24 cellular contexts compared by ENCODE assay signal in genomic region chr2:144541411-144541810, GRCh38. TPM values are rescaled to one million over a fixed set of nuclear protein-coding genes. Genes with fewer than 3 reads are reported as not detected.
DNase-seq lines count a peak whose midpoint lies in the region; ATAC-seq, FAIRE-seq and TF ChIP-seq lines count a peak whose summit lies in the region.
"Had no signal": no experiment of that assay in that cellular context is flagged by ENCODE, and none has a peak within 500 bp of the region (broad histone marks: within the 10 kb centered on the region; RNA-seq: fewer than 3 reads in every experiment).

No MANE protein-coding gene starts in this region.

- DNase-seq in IMR-90 (peak; percentile 50), epithelial cell of esophagus (ENCODE audit: low read depth) (peak; percentile 9), mesenchymal stem cell (peak; percentile 38), NCI-H1417 treated with DMSO at 0.1 percent for 48 hours (lab: John Stamatoyannopoulos, UW) (no peak), kidney (no peak)
- DNase-seq: CD4-positive, CD25-positive, alpha-beta regulatory T cell; DMS79; H9; MV-4-11; NCI-H1105 treated with DMSO at 0.1 percent for 48 hours; NCI-H1694; NCI-H2081; NCI-H2171; NCI-H345; NCI-H524; NCI-H82 had no signal

- ATAC-seq in IMR-90 (ENCODE audit: low read depth) = no peak
- no peak for ATAC-seq in HG02610 (IDR thresholded peaks at IDR 0.05; ENCODE audit: unreplicated experiment)
- no peak for ATAC-seq in GM18520 (IDR thresholded peaks at IDR 0.05; ENCODE audit: unreplicated experiment)
- ATAC-seq: Right ventricle myocardium inferior had no signal

- no peak overlapping the region for H4K8ac ChIP-seq in IMR-90 (ENCODE audit: low read depth in 2 of 2, low read length in 2 of 2)
- H4K8ac ChIP-seq in mesenchymal stem cell (ENCODE audit: low read length) = no peak overlapping the region

- no peak for TF ChIP-seq POLR2A in IMR-90 (IDR thresholded peaks at IDR 0.05; ENCODE audit: low read depth, low read length)

- H3K27ac ChIP-seq in BLaER1 (no peak overlapping the region), IMR-90 (ENCODE audit: insufficient read depth, low read length) (no peak overlapping the region), mesenchymal stem cell (ENCODE audit: low read length, poor library complexity, severe bottlenecking) (no peak overlapping the region), kidney (ENCODE audit: low read depth in 2 of 2, low read length in 2 of 2) (no peak overlapping the region)
- H3K27ac ChIP-seq: HL-60, SJSA1 had no signal

- intact Hi-C loops in IMR-90 (cut with micrococcal nuclease) = no loop called here
- intact Hi-C loops in kidney (cut with DNase I) = no loop called here

- POLR2A ChIA-PET in IMR-90 (lab: Charles Lee; ENCODE audit: unreplicated experiment) = interaction anchor here (0.6 kb wide), 1 partner anchor 644 kb away, joined by 3 read pairs; no protein-coding TSS in a partner anchor

- no peak overlapping the region for H2AFZ ChIP-seq in IMR-90 (replicated peaks; ENCODE audit: low read length, poor library complexity)
- no peak overlapping the region for H2AFZ ChIP-seq in mesenchymal stem cell (ENCODE audit: low read depth, low read length)

- H3K4me3 ChIP-seq in BLaER1 = no peak overlapping the region
- no peak overlapping the region for H3K4me3 ChIP-seq in IMR-90 (ENCODE audit: insufficient read depth, low read depth, low read length)
- H3K4me3 ChIP-seq in epithelial cell of esophagus (ENCODE audit: low read length) = no peak overlapping the region
- no peak overlapping the region for H3K4me3 ChIP-seq in mesenchymal stem cell (ENCODE audit: insufficient read depth in 1 of 2, low read depth in 1 of 2, low read length in 2 of 2)
- no peak overlapping the region for H3K4me3 ChIP-seq in kidney (ENCODE audit: low read length in 2 of 2)
- H3K4me3 ChIP-seq: SJSA1 had no signal

- H3K79me1 ChIP-seq in IMR-90 (ENCODE audit: low read depth in 1 of 2, low read length in 2 of 2) (no peaks in the 10 kb centered on the region), mesenchymal stem cell (replicated peaks; ENCODE audit: low read length, poor library complexity, severe bottlenecking) (no peaks in the 10 kb centered on the region)

- in situ Hi-C loops in IMR-90 (cut with MboI; ENCODE audit: low sequenced_read_pairs) = no loop called here

- CTCF ChIA-PET in IMR-90 (lab: Yijun Ruan, JAX) = interaction anchor here (1.1 kb wide), 1 partner anchor 12 kb away, joined by 3 read pairs; no protein-coding TSS in a partner anchor

- no peak overlapping the region for H3K23ac ChIP-seq in IMR-90 (ENCODE audit: low read depth, low read length)
- no peak overlapping the region for H3K23ac ChIP-seq in mesenchymal stem cell (ENCODE audit: low read length in 2 of 2)

- no peak for FAIRE-seq in kidney (lab: Jason Lieb, UNC)
- FAIRE-seq: A204.1 had no signal

- no peak overlapping the region for H2BK20ac ChIP-seq in IMR-90 (ENCODE audit: low read depth, low read length)

- BruUV-seq in IMR-90 (replicated peaks; lab: Mats Ljungman, UMichigan) = no TSS peak

- H2BK5ac ChIP-seq in IMR-90 (ENCODE audit: low read depth, low read length, poor library complexity, severe bottlenecking) (no peak overlapping the region), mesenchymal stem cell (ENCODE audit: low read depth, low read length, poor library complexity, severe bottlenecking) (no peak overlapping the region)

- H2BK15ac ChIP-seq in IMR-90 (ENCODE audit: low read depth, low read length) = no peak overlapping the region
- H2BK15ac ChIP-seq in mesenchymal stem cell (ENCODE audit: low read depth, poor library complexity, severe bottlenecking) = no peak overlapping the region

- no peak overlapping the region for H3K18ac ChIP-seq in IMR-90 (ENCODE audit: low read depth, low read length)
- H3K18ac ChIP-seq in mesenchymal stem cell (ENCODE audit: low read depth in 1 of 2, low read length in 2 of 2) = no peak overlapping the region

- no peaks in the 10 kb centered on the region for H3K9me3 ChIP-seq in BLaER1
- H3K9me3 ChIP-seq in IMR-90 (ENCODE audit: control insufficient read depth, insufficient read depth, low read length) = no peaks in the 10 kb centered on the region; the same call in 1 of the 2 replicates
- H3K9me3 ChIP-seq in mesenchymal stem cell (ENCODE audit: control insufficient read depth, low read length) = peaks cover 3% of the 10 kb centered on the region
- no peaks in the 10 kb centered on the region for H3K9me3 ChIP-seq in kidney (ENCODE audit: control insufficient read depth in 1 of 2, low read length in 2 of 2)
- H3K9me3 ChIP-seq: SJSA1 had no signal

- no peak overlapping the region for H3K9ac ChIP-seq in BLaER1
- no peak overlapping the region for H3K9ac ChIP-seq in IMR-90 (ENCODE audit: low read depth, low read length)
- H3K9ac ChIP-seq in mesenchymal stem cell (ENCODE audit: low read length) = no peak overlapping the region
- H3K9ac ChIP-seq in kidney (ENCODE audit: low read length in 2 of 2) = no peak overlapping the region

- H3K9me1 ChIP-seq in IMR-90 (ENCODE audit: insufficient read depth, low read length) = no peaks in the 10 kb centered on the region; the same call in 1 of the 2 replicates

- H2BK12ac ChIP-seq in mesenchymal stem cell (ENCODE audit: low read length in 2 of 2) = no peak overlapping the region

- H2AK5ac ChIP-seq in IMR-90 (ENCODE audit: low read depth, low read length) = no peak overlapping the region; the same call in 1 of the 2 replicates
- no peak overlapping the region for H2AK5ac ChIP-seq in mesenchymal stem cell (ENCODE audit: low read length, severe bottlenecking)

- H3K4me2 ChIP-seq in BLaER1 = peak overlapping the region; percentile 66
- H3K4me2 ChIP-seq in IMR-90 (ENCODE audit: low read depth, low read length) = no peak overlapping the region
- no peak overlapping the region for H3K4me2 ChIP-seq in mesenchymal stem cell (ENCODE audit: low read length, poor library complexity, severe bottlenecking)

- no peaks in the 10 kb centered on the region for H3K36me3 ChIP-seq in BLaER1
- no peaks in the 10 kb centered on the region for H3K36me3 ChIP-seq in IMR-90 (ENCODE audit: control insufficient read depth, insufficient read depth, low read length)
- H3K36me3 ChIP-seq in mesenchymal stem cell (ENCODE audit: control insufficient read depth in 1 of 2, insufficient read depth in 2 of 2, low read depth in 1 of 2, low read length in 2 of 2) = no peaks in the 10 kb centered on the region
- no peaks in the 10 kb centered on the region for H3K36me3 ChIP-seq in kidney (ENCODE audit: control insufficient read depth in 1 of 2, insufficient read depth in 2 of 2, low read length in 2 of 2)
- H3K36me3 ChIP-seq: SJSA1 had no signal

- H3K14ac ChIP-seq in IMR-90 (replicated peaks; ENCODE audit: low read depth, low read length) = no peak overlapping the region
- H3K14ac ChIP-seq in mesenchymal stem cell (ENCODE audit: low read length in 2 of 2) = no peak overlapping the region

- H3K4ac ChIP-seq in IMR-90 (ENCODE audit: low read depth, low read length) = no peak overlapping the region
- no peak overlapping the region for H3K4ac ChIP-seq in mesenchymal stem cell (ENCODE audit: low read depth in 1 of 2, low read length in 2 of 2)

- peaks cover 31% of the 10 kb centered on the region for H3K4me1 ChIP-seq in BLaER1
- 0 out of 2 replicates have a peak, but pooled peaks cover 1% of the 10 kb centered on the region for H3K4me1 ChIP-seq in IMR-90 (ENCODE audit: control insufficient read depth, insufficient read depth, low read length)
- no peaks in the 10 kb centered on the region for H3K4me1 ChIP-seq in mesenchymal stem cell (ENCODE audit: control insufficient read depth, insufficient read depth, low read depth, low read length)
- no peaks in the 10 kb centered on the region for H3K4me1 ChIP-seq in kidney (ENCODE audit: control insufficient read depth in 1 of 2, insufficient read depth in 1 of 2, low read depth in 1 of 2, low read length in 2 of 2)
- H3K4me1 ChIP-seq: SJSA1 had no signal

- no peak overlapping the region for H4K5ac ChIP-seq in IMR-90 (ENCODE audit: low read depth, low read length)

- TF ChIP-seq CTCF in IMR-90 (conservative IDR thresholded peaks at IDR 0.05; ENCODE audit: low read depth, low read length) (no peak), epithelial cell of esophagus (IDR thresholded peaks at IDR 0.05; ENCODE audit: insufficient read depth, low read depth, low read length, missing control alignments) (no peak), kidney (IDR thresholded peaks at IDR 0.05; ENCODE audit: borderline replicate concordance, extremely low read depth, insufficient read depth) (no peak)

- no peaks in the 10 kb centered on the region for H4K20me1 ChIP-seq in BLaER1
- no peaks in the 10 kb centered on the region for H4K20me1 ChIP-seq in IMR-90 (ENCODE audit: insufficient read depth, low read length)

- no peak overlapping the region for H2AK9ac ChIP-seq in IMR-90 (replicated peaks; ENCODE audit: low read depth, low read length, poor library complexity)

- no peak for TF ChIP-seq RAD21 in IMR-90 (IDR thresholded peaks at IDR 0.05; ENCODE audit: low read length)

- H3K27me3 ChIP-seq in BLaER1 (no peaks in the 10 kb centered on the region), IMR-90 (ENCODE audit: control insufficient read depth, insufficient read depth, low read length) (no peaks in the 10 kb centered on the region), mesenchymal stem cell (ENCODE audit: control insufficient read depth in 1 of 2, insufficient read depth in 1 of 2, low read length in 2 of 2) (no peaks in the 10 kb centered on the region)
- H3K27me3 ChIP-seq: SJSA1 had no signal

- H4K91ac ChIP-seq in IMR-90 (ENCODE audit: insufficient read depth, low read depth, low read length) (no peak overlapping the region), mesenchymal stem cell (ENCODE audit: low read length) (no peak overlapping the region)

- H3K56ac ChIP-seq in IMR-90 (ENCODE audit: extremely low read depth, insufficient read depth, low read length) = no peak overlapping the region

- dilution Hi-C loops in IMR-90 (cut with HindIII; ENCODE audit: low sequenced_read_pairs, unreplicated experiment) = no loop called here

- H2BK120ac ChIP-seq in IMR-90 (ENCODE audit: low read depth, low read length) = no peak overlapping the region
- H2BK120ac ChIP-seq in mesenchymal stem cell (ENCODE audit: low read depth, low read length) = no peak overlapping the region

TF ChIP-seq in IMR-90, 13 proteins besides CTCF, POLR2A, EP300 and RAD21 (continues in another document):
- no peak for TF ChIP-seq RCOR1 (IDR thresholded peaks at IDR 0.05; ENCODE audit: insufficient replicate concordance, low read length)
- TF ChIP-seq NFE2L2 (IDR thresholded peaks at IDR 0.05; ENCODE audit: low read depth, low read length) = no peak
- TF ChIP-seq CEBPB (IDR thresholded peaks at IDR 0.05; ENCODE audit: low read depth, low read length) = no peak
- TF ChIP-seq MAFK (IDR thresholded peaks at IDR 0.05; ENCODE audit: low read depth, low read length) = no peak

RNA-seq across cellular contexts. Expression of gene ZEB2, which starts 21.5 kb away (rescaled TPM):
- total RNA-seq in IMR-90 (2012; rRNA removed) = 50.9 and 52.5 TPM in 2 replicates
- 22.4 and 23.8 TPM in 2 replicates for polyA plus RNA-seq in IMR-90 (2012; rRNA removed)
- 9.9 and 12.5 TPM in 2 replicates for polyA plus RNA-seq in IMR-90 (2012; cell fraction: cytosol; rRNA removed)
- 12.0 and 32.4 TPM in 2 replicates for polyA plus RNA-seq in IMR-90 (2012; cell fraction: nucleus; rRNA removed; ENCODE audit: low replicate concordance)
- polyA plus RNA-seq in mesenchymal stem cell (2013, experiment 1 of 2) = 62.5 TPM
- polyA plus RNA-seq in mesenchymal stem cell (2013, experiment 2 of 2) = 60.2 TPM
- 136 TPM for total RNA-seq in kidney
- 8.3 TPM for polyA plus RNA-seq in kidney (ENCODE audit: insufficient read depth, low read depth, low replicate concordance)
- total RNA-seq: HT-29 had no signal

Comparison
In these comparisons a context has a peak if more than half of its experiments do, and no peak if none do; other contexts are left out.
1. DNase-seq: peak in IMR-90 (single experiment), epithelial cell of esophagus (single experiment) and mesenchymal stem cell (single experiment); none in NCI-H1417 treated with DMSO at 0.1 percent for 48 hours (single experiment) and kidney (single experiment).